In the genomic region with DNA sequence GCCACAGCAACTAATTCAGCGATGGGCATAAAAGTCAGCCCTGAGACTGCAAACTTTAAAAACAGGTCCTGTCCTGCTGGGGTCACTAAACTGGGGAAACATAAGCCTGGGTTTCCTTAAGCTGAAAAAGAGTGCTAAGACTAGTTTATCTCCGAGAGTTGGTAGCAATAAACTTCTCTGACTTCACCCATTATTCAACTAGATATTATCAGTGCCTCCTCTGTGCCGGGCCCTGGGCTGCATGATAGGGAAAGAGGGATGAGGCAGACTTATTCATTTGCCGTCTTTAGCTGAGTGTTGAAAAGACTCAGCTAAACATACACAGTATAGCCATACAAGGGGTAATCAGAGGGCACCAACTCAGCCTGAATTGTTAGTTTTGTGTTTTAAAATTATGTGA, we compare ENCODE assay signal across 20 cellular contexts. TPM values are rescaled to one million over a fixed set of nuclear protein-coding genes. Genes with fewer than 3 reads are reported as not detected.
DNase-seq lines count a peak whose midpoint lies in the region; ATAC-seq, FAIRE-seq and TF ChIP-seq lines count a peak whose summit lies in the region.
"Had no signal": no experiment of that assay in that cellular context is flagged by ENCODE, and none has a peak within 500 bp of the region (broad histone marks: within the 10 kb centered on the region; RNA-seq: fewer than 3 reads in every experiment).

No MANE protein-coding gene starts in this region.

- peak; percentile 26 to 33 for DNase-seq in erythroblast (lab: John Stamatoyannopoulos, UW)
- peak; percentile 24 for DNase-seq in posterior vena cava (ENCODE audit: low spot score)
- no peak for DNase-seq in nucleus accumbens (lab: John Stamatoyannopoulos, UW)
- no peak for DNase-seq in C1 segment of cervical spinal cord (lab: John Stamatoyannopoulos, UW)
- no peak for DNase-seq in H54 (ENCODE audit: insufficient read length, low spot score)
- DNase-seq: BE2C; CD8-positive, alpha-beta T cell; COR-L47; DMS153; DMS79 treated with DMSO at 0.1 percent for 48 hours; EL; GOT3 had no signal

- H2AFZ ChIP-seq in KMS-11 (ENCODE audit: low read depth): no peak overlapping the region

- ATAC-seq in activated T-helper 17 cell treated with anti-CD3 and anti-CD28 coated beads, Interleukin-2, amount 50 U/mL, for 72 hours (replicated peaks): no peak
- ATAC-seq: A549; CD8-positive, alpha-beta T cell had no signal

- intact Hi-C loops in posterior vena cava (cut with DNase I): no loop called here

- no peaks in the 10 kb centered on the region for H3K36me3 ChIP-seq in KMS-11 (ENCODE audit: insufficient read depth)

- no peak for FAIRE-seq in H54 (lab: Jason Lieb, UNC)
- FAIRE-seq: A549, D721Med, G401.6, GM12891 had no signal

- H3K4me3 ChIP-seq in KMS-11 (IDR thresholded peaks at IDR 0.05; ENCODE audit: insufficient read depth, low read depth, low read length): no peak overlapping the region
- H3K4me3 ChIP-seq: A549, HAP-1 had no signal

- H3K4me1 ChIP-seq in KMS-11 (ENCODE audit: low read depth, poor library complexity, severe bottlenecking): peaks cover 45% of the 10 kb centered on the region
- H3K4me1 ChIP-seq: BE2C, HAP-1 had no signal

- H3K27me3 Mint-ChIP-seq in activated T-helper 17 cell treated with anti-CD3 and anti-CD28 coated beads, Interleukin-2, amount 50 U/mL, for 72 hours: no peaks in the 10 kb centered on the region

- peaks cover 75% of the 10 kb centered on the region for H3K36me3 Mint-ChIP-seq in activated T-helper 17 cell treated with anti-CD3 and anti-CD28 coated beads, Interleukin-2, amount 50 U/mL, for 72 hours (ENCODE audit: low read depth)

- TF ChIP-seq CTCF in KMS-11 (conservative IDR thresholded peaks at IDR 0.05; ENCODE audit: low read depth, low read length): no peak

- H3K9me3 Mint-ChIP-seq in activated T-helper 17 cell treated with anti-CD3 and anti-CD28 coated beads, Interleukin-2, amount 50 U/mL, for 72 hours: no peaks in the 10 kb centered on the region
- H3K9me3 Mint-ChIP-seq: CD14-positive monocyte; CD8-positive, alpha-beta T cell had no signal

- no peaks in the 10 kb centered on the region for H3K79me2 ChIP-seq in KMS-11 (ENCODE audit: insufficient read depth, low read depth)

- H3K27ac ChIP-seq in KMS-11: no peak overlapping the region
- H3K27ac ChIP-seq: A549 had no signal

- no peak overlapping the region for H3K9ac ChIP-seq in KMS-11

- TF ChIP-seq POLR2A in erythroblast (IDR thresholded peaks at IDR 0.05; ENCODE audit: low read length) (no peak), H54 (IDR thresholded peaks at IDR 0.05; ENCODE audit: low read depth, low read length) (no peak)

- no peaks in the 10 kb centered on the region for H3K27me3 ChIP-seq in KMS-11 (ENCODE audit: insufficient read depth, low read depth)
- H3K27me3 ChIP-seq: BE2C had no signal

- peaks cover 37% of the 10 kb centered on the region for H3K4me1 Mint-ChIP-seq in activated T-helper 17 cell treated with anti-CD3 and anti-CD28 coated beads, Interleukin-2, amount 50 U/mL, for 72 hours

- H3K27ac Mint-ChIP-seq in activated T-helper 17 cell treated with anti-CD3 and anti-CD28 coated beads, Interleukin-2, amount 50 U/mL, for 72 hours: peak overlapping the region; percentile 91
- H3K27ac Mint-ChIP-seq: CD8-positive, alpha-beta T cell had no signal

- peak overlapping the region; percentile 8; the same call in 1 of the 2 replicates for H3K4me2 ChIP-seq in KMS-11
- H3K4me2 ChIP-seq: A549 had no signal

- H4K20me1 ChIP-seq in KMS-11 (ENCODE audit: insufficient read depth): no peaks in the 10 kb centered on the region

- H3K4me3 Mint-ChIP-seq in activated T-helper 17 cell treated with anti-CD3 and anti-CD28 coated beads, Interleukin-2, amount 50 U/mL, for 72 hours: no peak overlapping the region
- H3K4me3 Mint-ChIP-seq: CD14-positive monocyte; CD8-positive, alpha-beta T cell had no signal

RNA-seq across cellular contexts. Expression of gene AK2, which starts 33.0 kb away (rescaled TPM):
- total RNA-seq in activated T-helper 17 cell treated with anti-CD3 and anti-CD28 coated beads, Interleukin-2, amount 50 U/mL, for 72 hours: 100 to 1,000 TPM; 304 to 372 TPM
- 10 to 100 TPM; 82.4 to 83.9 TPM for total RNA-seq in posterior vena cava

RNA-seq across cellular contexts. Expression of gene RNF19B, which starts 39.0 kb away (rescaled TPM):
- total RNA-seq in activated T-helper 17 cell treated with anti-CD3 and anti-CD28 coated beads, Interleukin-2, amount 50 U/mL, for 72 hours: 10 to 100 TPM; 32.2 to 65.6 TPM
- 100 to 1,000 TPM in 1 of 2 donors, 10 to 100 TPM in 1; 40.3 to 101 TPM for total RNA-seq in posterior vena cava

Comparison
In these comparisons a context has a peak if more than half of its experiments do, and no peak if none do; other contexts are left out.
1. DNase-seq: peak in erythroblast (2 of 2) and posterior vena cava (single experiment); none in nucleus accumbens (0 of 56), C1 segment of cervical spinal cord (0 of 14) and H54 (single experiment).